ENCODE assay signal across 1 cellular context in the genomic region with DNA sequence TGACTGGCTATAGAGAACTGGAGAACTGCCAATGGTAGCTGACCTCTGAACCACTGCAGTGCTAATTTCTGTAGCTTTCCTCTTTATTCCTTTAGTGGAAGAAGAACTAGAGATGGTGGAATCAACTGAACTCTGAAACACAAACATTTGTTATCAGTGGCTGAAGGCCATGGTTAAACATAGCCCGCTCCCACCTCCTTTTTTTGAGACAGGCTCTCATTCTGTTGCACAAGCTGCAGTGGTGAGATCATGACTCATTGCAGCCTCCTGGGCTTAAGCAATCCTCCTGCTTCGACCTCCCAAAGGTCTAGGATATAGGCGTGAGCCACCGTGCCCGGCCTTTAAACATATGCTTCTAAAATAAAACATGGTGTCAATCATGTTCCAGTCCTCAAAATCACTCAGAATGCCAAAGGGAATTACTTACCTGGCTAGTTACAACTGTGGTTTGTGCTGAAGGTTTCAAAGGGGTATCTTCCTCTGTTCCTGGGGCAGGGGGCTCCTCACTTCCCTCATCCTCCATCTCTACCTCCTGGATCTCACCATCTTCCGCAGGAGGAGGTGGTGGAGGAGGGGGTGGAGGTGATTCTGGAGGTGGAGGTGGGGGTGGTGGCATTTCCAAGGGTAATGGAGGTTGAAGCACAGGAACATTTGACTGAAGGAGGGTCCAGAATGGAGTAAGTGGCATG.
TF ChIP-seq lines count a peak whose summit lies in the region.

No MANE protein-coding gene starts in this region.

TF ChIP-seq in HepG2, 621 proteins besides CTCF, POLR2A, EP300 and RAD21 (continued from another document and continues in another):
- peak; percentile 22; the same call in 1 of the 2 replicates for TF ChIP-seq MYC (CRISPR knock-in tag; IDR thresholded peaks at IDR 0.05; ENCODE audit: borderline replicate concordance)
- peak; percentile 93 for TF ChIP-seq ZBTB20 (CRISPR knock-in tag; IDR thresholded peaks at IDR 0.05; ENCODE audit: borderline replicate concordance, low read depth)
- peak; percentile 93 for TF ChIP-seq ZFP1 (CRISPR knock-in tag; IDR thresholded peaks at IDR 0.05)
- peak; percentile 87; the same call in 1 of the 2 replicates for TF ChIP-seq ZNF615 (CRISPR knock-in tag; IDR thresholded peaks at IDR 0.05; ENCODE audit: borderline replicate concordance)
- no peak for TF ChIP-seq ZNF282 (IDR thresholded peaks at IDR 0.05; ENCODE audit: partially characterized antibody)
- TF ChIP-seq ZNF607 (CRISPR knock-in tag; IDR thresholded peaks at IDR 0.05; ENCODE audit: borderline replicate concordance): peak; percentile 51; the same call in 1 of the 2 replicates
- no peak for TF ChIP-seq HBP1 (CRISPR knock-in tag; IDR thresholded peaks at IDR 0.05; ENCODE audit: low read depth)
- peak; percentile 67; the same call in 1 of the 2 replicates for TF ChIP-seq TCF7 (IDR thresholded peaks at IDR 0.05; ENCODE audit: low read depth)
- peak; percentile 86; the same call in 1 of the 2 replicates for TF ChIP-seq ZNF557 (CRISPR knock-in tag; IDR thresholded peaks at IDR 0.05)
- TF ChIP-seq, protein P1, sequence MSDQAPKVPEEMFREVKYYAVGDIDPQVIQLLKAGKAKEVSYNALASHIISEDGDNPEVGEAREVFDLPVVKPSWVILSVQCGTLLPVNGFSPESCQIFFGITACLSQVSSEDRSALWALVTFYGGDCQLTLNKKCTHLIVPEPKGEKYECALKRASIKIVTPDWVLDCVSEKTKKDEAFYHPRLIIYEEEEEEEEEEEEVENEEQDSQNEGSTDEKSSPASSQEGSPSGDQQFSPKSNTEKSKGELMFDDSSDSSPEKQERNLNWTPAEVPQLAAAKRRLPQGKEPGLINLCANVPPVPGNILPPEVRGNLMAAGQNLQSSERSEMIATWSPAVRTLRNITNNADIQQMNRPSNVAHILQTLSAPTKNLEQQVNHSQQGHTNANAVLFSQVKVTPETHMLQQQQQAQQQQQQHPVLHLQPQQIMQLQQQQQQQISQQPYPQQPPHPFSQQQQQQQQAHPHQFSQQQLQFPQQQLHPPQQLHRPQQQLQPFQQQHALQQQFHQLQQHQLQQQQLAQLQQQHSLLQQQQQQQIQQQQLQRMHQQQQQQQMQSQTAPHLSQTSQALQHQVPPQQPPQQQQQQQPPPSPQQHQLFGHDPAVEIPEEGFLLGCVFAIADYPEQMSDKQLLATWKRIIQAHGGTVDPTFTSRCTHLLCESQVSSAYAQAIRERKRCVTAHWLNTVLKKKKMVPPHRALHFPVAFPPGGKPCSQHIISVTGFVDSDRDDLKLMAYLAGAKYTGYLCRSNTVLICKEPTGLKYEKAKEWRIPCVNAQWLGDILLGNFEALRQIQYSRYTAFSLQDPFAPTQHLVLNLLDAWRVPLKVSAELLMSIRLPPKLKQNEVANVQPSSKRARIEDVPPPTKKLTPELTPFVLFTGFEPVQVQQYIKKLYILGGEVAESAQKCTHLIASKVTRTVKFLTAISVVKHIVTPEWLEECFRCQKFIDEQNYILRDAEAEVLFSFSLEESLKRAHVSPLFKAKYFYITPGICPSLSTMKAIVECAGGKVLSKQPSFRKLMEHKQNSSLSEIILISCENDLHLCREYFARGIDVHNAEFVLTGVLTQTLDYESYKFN (CRISPR knock-in tag; conservative IDR thresholded peaks at IDR 0.05): peak; percentile 96
- TF ChIP-seq AGO1 (IDR thresholded peaks at IDR 0.05; ENCODE audit: low read depth, low read length, poor library complexity, severe bottlenecking): no peak
- peak; percentile 61; the same call in 1 of the 2 replicates for TF ChIP-seq TRIM24 (CRISPR knock-in tag; IDR thresholded peaks at IDR 0.05)
- no peak for TF ChIP-seq AGO2 (optimal IDR thresholded peaks at IDR 0.05; ENCODE audit: low read depth, low read length)
- TF ChIP-seq, protein P2, sequence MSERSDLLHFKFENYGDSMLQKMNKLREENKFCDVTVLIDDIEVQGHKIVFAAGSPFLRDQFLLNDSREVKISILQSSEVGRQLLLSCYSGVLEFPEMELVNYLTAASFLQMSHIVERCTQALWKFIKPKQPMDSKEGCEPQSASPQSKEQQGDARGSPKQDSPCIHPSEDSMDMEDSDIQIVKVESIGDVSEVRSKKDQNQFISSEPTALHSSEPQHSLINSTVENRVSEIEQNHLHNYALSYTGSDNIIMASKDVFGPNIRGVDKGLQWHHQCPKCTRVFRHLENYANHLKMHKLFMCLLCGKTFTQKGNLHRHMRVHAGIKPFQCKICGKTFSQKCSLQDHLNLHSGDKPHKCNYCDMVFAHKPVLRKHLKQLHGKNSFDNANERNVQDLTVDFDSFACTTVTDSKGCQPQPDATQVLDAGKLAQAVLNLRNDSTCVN (CRISPR knock-in tag; IDR thresholded peaks at IDR 0.05; ENCODE audit: borderline replicate concordance): peak; percentile 74; the same call in 1 of the 2 replicates
- TF ChIP-seq CCDC6 (CRISPR knock-in tag; IDR thresholded peaks at IDR 0.05): 0 out of 2 replicates have a peak, but pooled peaks have one; percentile 47
- TF ChIP-seq ZNF382 (CRISPR knock-in tag; IDR thresholded peaks at IDR 0.05; ENCODE audit: borderline replicate concordance): no peak
- TF ChIP-seq ZNF792 (CRISPR knock-in tag; IDR thresholded peaks at IDR 0.05): peak; percentile 88
- peak; percentile 62; the same call in 1 of the 2 replicates for TF ChIP-seq YEATS4 (CRISPR knock-in tag; IDR thresholded peaks at IDR 0.05; ENCODE audit: borderline replicate concordance)
- peak; percentile 78 for TF ChIP-seq ASH2L (IDR thresholded peaks at IDR 0.05; ENCODE audit: insufficient read length, low read depth, low read length)
- no peak for TF ChIP-seq ZFP36 (IDR thresholded peaks at IDR 0.05; ENCODE audit: borderline replicate concordance, low read depth, low read length, partially characterized antibody)
- no peak; the same call in 1 of the 2 replicates for TF ChIP-seq ZNF788 (CRISPR knock-in tag; IDR thresholded peaks at IDR 0.05; ENCODE audit: borderline replicate concordance)
- peak; percentile 62; the same call in 1 of the 2 replicates for TF ChIP-seq ESRRA (CRISPR knock-in tag; IDR thresholded peaks at IDR 0.05; ENCODE audit: low read depth)
- TF ChIP-seq, protein P3, sequence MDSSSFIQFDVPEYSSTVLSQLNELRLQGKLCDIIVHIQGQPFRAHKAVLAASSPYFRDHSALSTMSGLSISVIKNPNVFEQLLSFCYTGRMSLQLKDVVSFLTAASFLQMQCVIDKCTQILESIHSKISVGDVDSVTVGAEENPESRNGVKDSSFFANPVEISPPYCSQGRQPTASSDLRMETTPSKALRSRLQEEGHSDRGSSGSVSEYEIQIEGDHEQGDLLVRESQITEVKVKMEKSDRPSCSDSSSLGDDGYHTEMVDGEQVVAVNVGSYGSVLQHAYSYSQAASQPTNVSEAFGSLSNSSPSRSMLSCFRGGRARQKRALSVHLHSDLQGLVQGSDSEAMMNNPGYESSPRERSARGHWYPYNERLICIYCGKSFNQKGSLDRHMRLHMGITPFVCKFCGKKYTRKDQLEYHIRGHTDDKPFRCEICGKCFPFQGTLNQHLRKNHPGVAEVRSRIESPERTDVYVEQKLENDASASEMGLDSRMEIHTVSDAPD (CRISPR knock-in tag; IDR thresholded peaks at IDR 0.05): no peak
- TF ChIP-seq SOX5 (CRISPR knock-in tag; IDR thresholded peaks at IDR 0.05; ENCODE audit: borderline replicate concordance): peak; percentile 88
- peak; percentile 87 for TF ChIP-seq FOXA3 (CRISPR knock-in tag; IDR thresholded peaks at IDR 0.05)
- TF ChIP-seq NFRKB (IDR thresholded peaks at IDR 0.05): no peak
- TF ChIP-seq SP4 (CRISPR knock-in tag; IDR thresholded peaks at IDR 0.05): peak; percentile 66; the same call in 1 of the 2 replicates
- no peak for TF ChIP-seq IRX3 (CRISPR knock-in tag; IDR thresholded peaks at IDR 0.05; ENCODE audit: borderline replicate concordance, low read depth)
- no peak for TF ChIP-seq ZNF768 (CRISPR knock-in tag; IDR thresholded peaks at IDR 0.05)
- TF ChIP-seq ZNF672 (CRISPR knock-in tag; IDR thresholded peaks at IDR 0.05): no peak
- no peak for TF ChIP-seq ZNF143 (CRISPR knock-in tag; IDR thresholded peaks at IDR 0.05)
- TF ChIP-seq RBM39 (IDR thresholded peaks at IDR 0.05; ENCODE audit: low read depth, low read length, poor library complexity, severe bottlenecking): no peak
- no peak for TF ChIP-seq FLYWCH1 (CRISPR knock-in tag; IDR thresholded peaks at IDR 0.05)
- 0 out of 2 replicates have a peak, but pooled peaks have one; percentile 28 for TF ChIP-seq SATB2 (CRISPR knock-in tag; IDR thresholded peaks at IDR 0.05)
- no peak for TF ChIP-seq ZNF569 (CRISPR knock-in tag; IDR thresholded peaks at IDR 0.05; ENCODE audit: borderline replicate concordance)
- no peak for TF ChIP-seq MAFK (conservative IDR thresholded peaks at IDR 0.05 in 1 of 2, IDR thresholded peaks at IDR 0.05 in 1 of 2; ENCODE audit: low read length in 2 of 2)
- peak; percentile 73; the same call in 1 of the 2 replicates for TF ChIP-seq SNAPC2 (CRISPR knock-in tag; IDR thresholded peaks at IDR 0.05)
- TF ChIP-seq ZFP90 (CRISPR knock-in tag; IDR thresholded peaks at IDR 0.05; ENCODE audit: borderline replicate concordance): peak; percentile 41; the same call in 1 of the 2 replicates
- TF ChIP-seq NFKB2 (CRISPR knock-in tag; IDR thresholded peaks at IDR 0.05; ENCODE audit: borderline replicate concordance): no peak
- TF ChIP-seq ETV6 (CRISPR knock-in tag; conservative IDR thresholded peaks at IDR 0.05): no peak
- no peak for TF ChIP-seq HOXA7 (CRISPR knock-in tag; IDR thresholded peaks at IDR 0.05)
- TF ChIP-seq EED (CRISPR knock-in tag; IDR thresholded peaks at IDR 0.05): no peak
- TF ChIP-seq, protein P4, sequence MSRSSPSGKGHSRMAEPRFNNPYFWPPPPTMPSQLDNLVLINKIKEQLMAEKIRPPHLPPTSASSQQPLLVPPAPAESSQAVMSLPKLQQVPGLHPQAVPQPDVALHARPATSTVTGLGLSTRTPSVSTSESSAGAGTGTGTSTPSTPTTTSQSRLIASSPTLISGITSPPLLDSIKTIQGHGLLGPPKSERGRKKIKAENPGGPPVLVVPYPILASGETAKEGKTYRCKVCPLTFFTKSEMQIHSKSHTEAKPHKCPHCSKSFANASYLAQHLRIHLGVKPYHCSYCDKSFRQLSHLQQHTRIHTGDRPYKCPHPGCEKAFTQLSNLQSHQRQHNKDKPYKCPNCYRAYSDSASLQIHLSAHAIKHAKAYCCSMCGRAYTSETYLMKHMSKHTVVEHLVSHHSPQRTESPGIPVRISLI (CRISPR knock-in tag; IDR thresholded peaks at IDR 0.05; ENCODE audit: borderline replicate concordance): peak; percentile 81; the same call in 1 of the 2 replicates
- TF ChIP-seq, protein P5, sequence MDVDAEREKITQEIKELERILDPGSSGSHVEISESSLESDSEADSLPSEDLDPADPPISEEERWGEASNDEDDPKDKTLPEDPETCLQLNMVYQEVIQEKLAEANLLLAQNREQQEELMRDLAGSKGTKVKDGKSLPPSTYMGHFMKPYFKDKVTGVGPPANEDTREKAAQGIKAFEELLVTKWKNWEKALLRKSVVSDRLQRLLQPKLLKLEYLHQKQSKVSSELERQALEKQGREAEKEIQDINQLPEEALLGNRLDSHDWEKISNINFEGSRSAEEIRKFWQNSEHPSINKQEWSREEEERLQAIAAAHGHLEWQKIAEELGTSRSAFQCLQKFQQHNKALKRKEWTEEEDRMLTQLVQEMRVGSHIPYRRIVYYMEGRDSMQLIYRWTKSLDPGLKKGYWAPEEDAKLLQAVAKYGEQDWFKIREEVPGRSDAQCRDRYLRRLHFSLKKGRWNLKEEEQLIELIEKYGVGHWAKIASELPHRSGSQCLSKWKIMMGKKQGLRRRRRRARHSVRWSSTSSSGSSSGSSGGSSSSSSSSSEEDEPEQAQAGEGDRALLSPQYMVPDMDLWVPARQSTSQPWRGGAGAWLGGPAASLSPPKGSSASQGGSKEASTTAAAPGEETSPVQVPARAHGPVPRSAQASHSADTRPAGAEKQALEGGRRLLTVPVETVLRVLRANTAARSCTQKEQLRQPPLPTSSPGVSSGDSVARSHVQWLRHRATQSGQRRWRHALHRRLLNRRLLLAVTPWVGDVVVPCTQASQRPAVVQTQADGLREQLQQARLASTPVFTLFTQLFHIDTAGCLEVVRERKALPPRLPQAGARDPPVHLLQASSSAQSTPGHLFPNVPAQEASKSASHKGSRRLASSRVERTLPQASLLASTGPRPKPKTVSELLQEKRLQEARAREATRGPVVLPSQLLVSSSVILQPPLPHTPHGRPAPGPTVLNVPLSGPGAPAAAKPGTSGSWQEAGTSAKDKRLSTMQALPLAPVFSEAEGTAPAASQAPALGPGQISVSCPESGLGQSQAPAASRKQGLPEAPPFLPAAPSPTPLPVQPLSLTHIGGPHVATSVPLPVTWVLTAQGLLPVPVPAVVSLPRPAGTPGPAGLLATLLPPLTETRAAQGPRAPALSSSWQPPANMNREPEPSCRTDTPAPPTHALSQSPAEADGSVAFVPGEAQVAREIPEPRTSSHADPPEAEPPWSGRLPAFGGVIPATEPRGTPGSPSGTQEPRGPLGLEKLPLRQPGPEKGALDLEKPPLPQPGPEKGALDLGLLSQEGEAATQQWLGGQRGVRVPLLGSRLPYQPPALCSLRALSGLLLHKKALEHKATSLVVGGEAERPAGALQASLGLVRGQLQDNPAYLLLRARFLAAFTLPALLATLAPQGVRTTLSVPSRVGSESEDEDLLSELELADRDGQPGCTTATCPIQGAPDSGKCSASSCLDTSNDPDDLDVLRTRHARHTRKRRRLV (CRISPR knock-in tag; IDR thresholded peaks at IDR 0.05): no peak
- TF ChIP-seq RARG (CRISPR knock-in tag; IDR thresholded peaks at IDR 0.05; ENCODE audit: low read depth): no peak
- peak; percentile 75 for TF ChIP-seq HDAC1 (CRISPR knock-in tag; IDR thresholded peaks at IDR 0.05)
- peak; percentile 26; the same call in 1 of the 2 replicates for TF ChIP-seq TFAP4 (IDR thresholded peaks at IDR 0.05; ENCODE audit: borderline replicate concordance, low read depth)
